ENCODE assay signal across 1 cellular context in genomic region chr11:7525424-7525823, GRCh38.
A peak's percentile ranks its signal among the peaks of the same experiment; 100 is the strongest.
TF ChIP-seq lines count a peak whose summit lies in the region.

No MANE protein-coding gene starts in this region.

TF ChIP-seq in HepG2, 621 proteins besides CTCF, POLR2A, EP300 and RAD21 (continued from another document and continues in another):
- TF ChIP-seq UBTF (CRISPR knock-in tag; IDR thresholded peaks at IDR 0.05) = peak; percentile 44; the same call in 1 of the 2 replicates
- no peak for TF ChIP-seq ZNF550 (CRISPR knock-in tag; IDR thresholded peaks at IDR 0.05; ENCODE audit: borderline replicate concordance)
- no peak for TF ChIP-seq ATF5 (CRISPR knock-in tag; IDR thresholded peaks at IDR 0.05; ENCODE audit: low read depth)
- no peak for TF ChIP-seq CREM (IDR thresholded peaks at IDR 0.05)
- TF ChIP-seq CREM (CRISPR knock-in tag; IDR thresholded peaks at IDR 0.05) = no peak
- 0 out of 2 replicates have a peak, but pooled peaks have one; percentile 18 for TF ChIP-seq ELF1 (CRISPR knock-in tag; IDR thresholded peaks at IDR 0.05)
- no peak for TF ChIP-seq EED (CRISPR knock-in tag; IDR thresholded peaks at IDR 0.05)
- no peak for TF ChIP-seq NFKB2 (CRISPR knock-in tag; IDR thresholded peaks at IDR 0.05; ENCODE audit: borderline replicate concordance)
- TF ChIP-seq RFXAP (CRISPR knock-in tag; IDR thresholded peaks at IDR 0.05; ENCODE audit: borderline replicate concordance) = 0 out of 2 replicates have a peak, but pooled peaks have one; percentile 24
- no peak for TF ChIP-seq GRHL1 (CRISPR knock-in tag; conservative IDR thresholded peaks at IDR 0.05)
- no peak for TF ChIP-seq ZFAT (CRISPR knock-in tag; conservative IDR thresholded peaks at IDR 0.05)
- TF ChIP-seq ZNF513 (CRISPR knock-in tag; conservative IDR thresholded peaks at IDR 0.05) = no peak
- no peak for TF ChIP-seq ATF7 (IDR thresholded peaks at IDR 0.05)
- no peak for TF ChIP-seq ATF7 (CRISPR knock-in tag; IDR thresholded peaks at IDR 0.05)
- peak; percentile 81 for TF ChIP-seq GATAD2A (CRISPR knock-in tag; IDR thresholded peaks at IDR 0.05)
- no peak for TF ChIP-seq ZFYVE20 (CRISPR knock-in tag; IDR thresholded peaks at IDR 0.05; ENCODE audit: borderline replicate concordance, low read depth)
- peak; percentile 51; the same call in 1 of the 2 replicates for TF ChIP-seq BCL6 (CRISPR knock-in tag; IDR thresholded peaks at IDR 0.05)
- peak; percentile 48; the same call in 1 of the 2 replicates for TF ChIP-seq ZNF441 (CRISPR knock-in tag; IDR thresholded peaks at IDR 0.05; ENCODE audit: borderline replicate concordance)
- no peak for TF ChIP-seq ZFP1 (CRISPR knock-in tag; IDR thresholded peaks at IDR 0.05)
- no peak for TF ChIP-seq CENPX (CRISPR knock-in tag; IDR thresholded peaks at IDR 0.05)
- TF ChIP-seq CHD2 (IDR thresholded peaks at IDR 0.05; ENCODE audit: low read depth, low read length) = no peak
- TF ChIP-seq JUNB (CRISPR knock-in tag; IDR thresholded peaks at IDR 0.05; ENCODE audit: borderline replicate concordance) = no peak
- TF ChIP-seq ZNF12 (CRISPR knock-in tag; IDR thresholded peaks at IDR 0.05) = peak; percentile 85
- no peak for TF ChIP-seq CREBL2 (CRISPR knock-in tag; IDR thresholded peaks at IDR 0.05; ENCODE audit: borderline replicate concordance)
- TF ChIP-seq ZSCAN12 (CRISPR knock-in tag; IDR thresholded peaks at IDR 0.05) = no peak
- no peak for TF ChIP-seq ZNF883 (CRISPR knock-in tag; IDR thresholded peaks at IDR 0.05; ENCODE audit: not compliant biosample characterization)
- TF ChIP-seq ZNF282 (IDR thresholded peaks at IDR 0.05; ENCODE audit: partially characterized antibody) = no peak
- TF ChIP-seq ZNF576 (CRISPR knock-in tag; IDR thresholded peaks at IDR 0.05) = no peak
- no peak for TF ChIP-seq CCAR2 (optimal IDR thresholded peaks at IDR 0.05; ENCODE audit: low read depth, low read length)
- TF ChIP-seq ASH2L (IDR thresholded peaks at IDR 0.05; ENCODE audit: insufficient read length, low read depth, low read length) = peak; percentile 56
- no peak for TF ChIP-seq TMF1 (CRISPR knock-in tag; IDR thresholded peaks at IDR 0.05; ENCODE audit: low read depth)
- peak; percentile 86 for TF ChIP-seq POGZ (CRISPR knock-in tag; IDR thresholded peaks at IDR 0.05)
- TF ChIP-seq TCF7L2 (IDR thresholded peaks at IDR 0.05; ENCODE audit: low read depth, low read length) = no peak
- peak; percentile 74 for TF ChIP-seq TBX2 (CRISPR knock-in tag; IDR thresholded peaks at IDR 0.05; ENCODE audit: borderline replicate concordance)
- no peak for TF ChIP-seq ZNF362 (CRISPR knock-in tag; IDR thresholded peaks at IDR 0.05; ENCODE audit: borderline replicate concordance)
- no peak for TF ChIP-seq IKZF1 (IDR thresholded peaks at IDR 0.05)
- TF ChIP-seq LRRFIP1 (CRISPR knock-in tag; conservative IDR thresholded peaks at IDR 0.05) = no peak
- peak; percentile 18; the same call in 1 of the 2 replicates for TF ChIP-seq ATF2 (CRISPR knock-in tag; IDR thresholded peaks at IDR 0.05)
- no peak for TF ChIP-seq CBX1 (IDR thresholded peaks at IDR 0.05; ENCODE audit: low read depth)
- TF ChIP-seq MAFF (IDR thresholded peaks at IDR 0.05; ENCODE audit: low read depth, low read length) = no peak
- peak; percentile 86 for TF ChIP-seq ARID5B (CRISPR knock-in tag; IDR thresholded peaks at IDR 0.05)
- no peak for TF ChIP-seq TRIM22 (IDR thresholded peaks at IDR 0.05)
- TF ChIP-seq XBP1 (CRISPR knock-in tag; IDR thresholded peaks at IDR 0.05) = no peak
- TF ChIP-seq ZNF264 (CRISPR knock-in tag; IDR thresholded peaks at IDR 0.05) = no peak
- peak; percentile 46; the same call in 1 of the 2 replicates for TF ChIP-seq FOXK1 (CRISPR knock-in tag; IDR thresholded peaks at IDR 0.05; ENCODE audit: borderline replicate concordance, low read depth)
- TF ChIP-seq NFRKB (IDR thresholded peaks at IDR 0.05) = no peak
- peak; percentile 94 for TF ChIP-seq ESRRA (CRISPR knock-in tag; IDR thresholded peaks at IDR 0.05; ENCODE audit: low read depth)
- TF ChIP-seq ZNF20 (CRISPR knock-in tag; IDR thresholded peaks at IDR 0.05) = no peak
- TF ChIP-seq TAF15 (IDR thresholded peaks at IDR 0.05; ENCODE audit: low read depth, low read length, poor library complexity, severe bottlenecking) = no peak
- TF ChIP-seq SNAPC2 (CRISPR knock-in tag; IDR thresholded peaks at IDR 0.05) = no peak
- TF ChIP-seq ZNF30 (CRISPR knock-in tag; IDR thresholded peaks at IDR 0.05) = no peak
- TF ChIP-seq ONECUT2 (CRISPR knock-in tag; IDR thresholded peaks at IDR 0.05) = peak; percentile 94
